In the genomic region with DNA sequence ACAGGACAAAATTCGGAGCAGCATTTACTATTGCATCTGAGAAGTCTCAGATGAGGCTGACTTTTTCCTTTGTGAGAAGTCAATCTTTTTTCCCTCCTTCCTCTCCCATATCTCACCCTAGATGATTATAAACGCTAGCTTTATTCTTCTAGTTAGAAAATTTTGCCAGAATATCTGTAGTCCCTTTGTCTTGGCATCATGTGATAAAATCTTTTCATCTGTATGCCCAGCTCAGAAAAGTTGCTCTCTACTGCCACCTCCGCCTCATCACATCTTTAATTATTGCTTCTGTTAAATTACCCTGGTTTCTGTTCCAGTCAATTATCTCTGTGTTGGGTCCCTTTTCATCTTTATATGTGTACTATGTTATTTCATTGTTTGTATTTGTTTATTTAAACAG, we compare ENCODE assay signal across 1 cellular context.
TF ChIP-seq lines count a peak whose summit lies in the region.

No MANE protein-coding gene starts in this region.

TF ChIP-seq in GM12878, 131 proteins besides CTCF, POLR2A, EP300 and RAD21 (continued from another document):
- TF ChIP-seq, protein P1, sequence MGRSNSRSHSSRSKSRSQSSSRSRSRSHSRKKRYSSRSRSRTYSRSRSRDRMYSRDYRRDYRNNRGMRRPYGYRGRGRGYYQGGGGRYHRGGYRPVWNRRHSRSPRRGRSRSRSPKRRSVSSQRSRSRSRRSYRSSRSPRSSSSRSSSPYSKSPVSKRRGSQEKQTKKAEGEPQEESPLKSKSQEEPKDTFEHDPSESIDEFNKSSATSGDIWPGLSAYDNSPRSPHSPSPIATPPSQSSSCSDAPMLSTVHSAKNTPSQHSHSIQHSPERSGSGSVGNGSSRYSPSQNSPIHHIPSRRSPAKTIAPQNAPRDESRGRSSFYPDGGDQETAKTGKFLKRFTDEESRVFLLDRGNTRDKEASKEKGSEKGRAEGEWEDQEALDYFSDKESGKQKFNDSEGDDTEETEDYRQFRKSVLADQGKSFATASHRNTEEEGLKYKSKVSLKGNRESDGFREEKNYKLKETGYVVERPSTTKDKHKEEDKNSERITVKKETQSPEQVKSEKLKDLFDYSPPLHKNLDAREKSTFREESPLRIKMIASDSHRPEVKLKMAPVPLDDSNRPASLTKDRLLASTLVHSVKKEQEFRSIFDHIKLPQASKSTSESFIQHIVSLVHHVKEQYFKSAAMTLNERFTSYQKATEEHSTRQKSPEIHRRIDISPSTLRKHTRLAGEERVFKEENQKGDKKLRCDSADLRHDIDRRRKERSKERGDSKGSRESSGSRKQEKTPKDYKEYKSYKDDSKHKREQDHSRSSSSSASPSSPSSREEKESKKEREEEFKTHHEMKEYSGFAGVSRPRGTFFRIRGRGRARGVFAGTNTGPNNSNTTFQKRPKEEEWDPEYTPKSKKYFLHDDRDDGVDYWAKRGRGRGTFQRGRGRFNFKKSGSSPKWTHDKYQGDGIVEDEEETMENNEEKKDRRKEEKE (IDR thresholded peaks at IDR 0.05) = no peak
